In genomic region chr2:230949966-230950832, GRCh38 we compare ENCODE assay signal across 14 cellular contexts. TPM values are rescaled to one million over a fixed set of nuclear protein-coding genes. Genes with fewer than 3 reads are reported as not detected.
DNase-seq lines count a peak whose midpoint lies in the region; ATAC-seq and TF ChIP-seq lines count a peak whose summit lies in the region.
"Had no signal": no experiment of that assay in that cellular context is flagged by ENCODE, and none has a peak within 500 bp of the region (broad histone marks: within the 10 kb centered on the region; RNA-seq: fewer than 3 reads in every experiment).

No MANE protein-coding gene starts in this region.

- peaks cover 28 to 31% of the 10 kb centered on the region in 2 donors for H3K27me3 Mint-ChIP-seq in natural killer cell treated with Interleukin-12 subunit alpha and Interleukin-12 subunit beta and Interleukin-15 and Interleukin-18, amount 100 ng/mL, for 72 hours
- H3K27me3 Mint-ChIP-seq in natural killer cell (ENCODE audit: low read depth in 2 of 2) (peaks cover 26 to 31% of the 10 kb centered on the region in 2 donors), GM23338 (ENCODE audit: insufficient read depth, low read depth, poor library complexity) (peaks cover 10% of the 10 kb centered on the region)
- H3K27me3 Mint-ChIP-seq in stimulated activated naive B cell treated with anti-CD40 and anti-IgM and Interleukin-4, amounts not matched to agents 10 μg/mL and 1 μg/mL and 100 μg/mL, for 72 hours, result peaks cover 3 to 16% of the 10 kb centered on the region in 2 donors

- H3F3A ChIP-seq in GM23338 (replicated peaks; ENCODE audit: low read depth), result no peaks in the 10 kb centered on the region

- H3K4me1 ChIP-seq in psoas muscle (no peaks in the 10 kb centered on the region), GM23338 (ENCODE audit: insufficient read depth) (no peaks in the 10 kb centered on the region)
- H3K4me1 ChIP-seq: left ventricle myocardium inferior, prostate gland had no signal

- no peaks in the 10 kb centered on the region for H4K20me1 ChIP-seq in GM23338 (replicated peaks; ENCODE audit: insufficient read depth)

- H2AFZ ChIP-seq in GM23338, result no peak overlapping the region

- H3K4me3 ChIP-seq in psoas muscle (no peak overlapping the region), foreskin fibroblast (ENCODE audit: low read depth in 1 of 2, low read length in 2 of 2) (no peak overlapping the region), GM23338 (no peak overlapping the region)
- H3K4me3 ChIP-seq: left ventricle myocardium inferior, prostate gland had no signal

- H3K9me2 ChIP-seq in GM23338 (ENCODE audit: insufficient read depth), result no peaks in the 10 kb centered on the region

- H3K27me3 ChIP-seq in psoas muscle (ENCODE audit: insufficient read depth in 3 of 3, low read length in 2 of 3), result peaks cover 0 to 8% (median 2%) of the 10 kb centered on the region in 3 donors
- H3K27me3 ChIP-seq in GM23338 (ENCODE audit: insufficient read depth), result no peaks in the 10 kb centered on the region

- no peak overlapping the region for H3K27ac ChIP-seq in psoas muscle
- H3K27ac ChIP-seq in GM23338 (ENCODE audit: low read depth), result no peak overlapping the region
- H3K27ac ChIP-seq: left ventricle myocardium inferior, prostate gland had no signal

- no peaks in the 10 kb centered on the region for H3K9me3 Mint-ChIP-seq in natural killer cell treated with Interleukin-12 subunit alpha and Interleukin-12 subunit beta and Interleukin-15 and Interleukin-18, amount 100 ng/mL, for 72 hours
- H3K9me3 Mint-ChIP-seq in natural killer cell (no peaks in the 10 kb centered on the region), GM23338 (no peaks in the 10 kb centered on the region)
- no peaks in the 10 kb centered on the region for H3K9me3 Mint-ChIP-seq in stimulated activated naive B cell treated with anti-CD40 and anti-IgM and Interleukin-4, amounts not matched to agents 10 μg/mL and 1 μg/mL and 100 μg/mL, for 72 hours
- H3K9me3 Mint-ChIP-seq: brain had no signal

- no peak for DNase-seq in natural killer cell treated with Interleukin-12 subunit alpha and Interleukin-12 subunit beta and Interleukin-15 and Interleukin-18, amount 100 ng/mL, for 72 hours (ENCODE audit: low spot score)
- DNase-seq in natural killer cell, result no peak
- DNase-seq in stimulated activated naive B cell treated with anti-CD40 and anti-IgM and Interleukin-4, amounts not matched to agents 10 μg/mL and 1 μg/mL and 100 μg/mL, for 72 hours, result no peak
- no peak for DNase-seq in psoas muscle
- no peak for DNase-seq in foreskin fibroblast
- no peak for DNase-seq in GM23338 (ENCODE audit: low spot score)
- DNase-seq: left ventricle myocardium inferior, NCI-H187 treated with DMSO at 0.1 percent for 48 hours had no signal

- 85 to 90% (median 87%) methylated on average over 20 of the region's 20 CpGs for WGBS in psoas muscle, 3 donors

- no peaks in the 10 kb centered on the region for H3K36me3 ChIP-seq in psoas muscle (ENCODE audit: insufficient read depth in 1 of 2, low read depth in 1 of 2)
- H3K36me3 ChIP-seq in GM23338 (ENCODE audit: insufficient read depth), result no peaks in the 10 kb centered on the region
- H3K36me3 ChIP-seq: left ventricle myocardium inferior, prostate gland had no signal

- H3K4me3 Mint-ChIP-seq in natural killer cell treated with Interleukin-12 subunit alpha and Interleukin-12 subunit beta and Interleukin-15 and Interleukin-18, amount 100 ng/mL, for 72 hours, result peak overlapping the region; percentile 79
- H3K4me3 Mint-ChIP-seq in natural killer cell (no peak overlapping the region), GM23338 (no peak overlapping the region)
- no peak overlapping the region for H3K4me3 Mint-ChIP-seq in stimulated activated naive B cell treated with anti-CD40 and anti-IgM and Interleukin-4, amounts not matched to agents 10 μg/mL and 1 μg/mL and 100 μg/mL, for 72 hours
- H3K4me3 Mint-ChIP-seq: brain had no signal

- peak; percentile 64 to 79 for ATAC-seq in natural killer cell treated with Interleukin-12 subunit alpha and Interleukin-12 subunit beta and Interleukin-15 and Interleukin-18, amount 100 ng/mL, for 72 hours
- ATAC-seq in natural killer cell (no peak), GM21528 (IDR thresholded peaks at IDR 0.05; ENCODE audit: low FRiP score, unreplicated experiment) (peak; percentile 54), HG03175 (IDR thresholded peaks at IDR 0.05; ENCODE audit: unreplicated experiment) (peak; percentile 68), psoas muscle (no peak), GM23338 (no peak)
- ATAC-seq in stimulated activated naive B cell treated with anti-CD40 and anti-IgM and Interleukin-4, amounts not matched to agents 10 μg/mL and 1 μg/mL and 100 μg/mL, for 72 hours (replicated peaks), result peak; percentile 51 to 73

- TF ChIP-seq CTCF in natural killer cell (IDR thresholded peaks at IDR 0.05) (no peak), psoas muscle (IDR thresholded peaks at IDR 0.05) (no peak), foreskin fibroblast (IDR thresholded peaks at IDR 0.05; ENCODE audit: low read depth, low read length) (no peak), GM23338 (conservative IDR thresholded peaks at IDR 0.05; ENCODE audit: low read depth in 2 of 2) (no peak)

- intact Hi-C loops in natural killer cell (cut with micrococcal nuclease) (no loop called here), psoas muscle (cut with DNase I) (no loop called here)

- H3K4me2 ChIP-seq in GM23338, result no peak overlapping the region

- H3K9me3 ChIP-seq in psoas muscle, result no peaks in the 10 kb centered on the region
- H3K9me3 ChIP-seq: left ventricle myocardium inferior, prostate gland had no signal

- no peaks in the 10 kb centered on the region for H3K79me2 ChIP-seq in GM23338 (replicated peaks; ENCODE audit: insufficient read depth)

- H3K27ac Mint-ChIP-seq in natural killer cell treated with Interleukin-12 subunit alpha and Interleukin-12 subunit beta and Interleukin-15 and Interleukin-18, amount 100 ng/mL, for 72 hours, result peak overlapping the region in 1 of 2 donors; percentile 83
- H3K27ac Mint-ChIP-seq in natural killer cell, result no peak overlapping the region
- H3K27ac Mint-ChIP-seq in stimulated activated naive B cell treated with anti-CD40 and anti-IgM and Interleukin-4, amounts not matched to agents 10 μg/mL and 1 μg/mL and 100 μg/mL, for 72 hours, result peak overlapping the region; percentile 44
- H3K27ac Mint-ChIP-seq in GM23338, result no peak overlapping the region
- H3K27ac Mint-ChIP-seq: brain had no signal

- H3K36me3 Mint-ChIP-seq in natural killer cell treated with Interleukin-12 subunit alpha and Interleukin-12 subunit beta and Interleukin-15 and Interleukin-18, amount 100 ng/mL, for 72 hours, result peaks cover 6% of the 10 kb centered on the region
- H3K36me3 Mint-ChIP-seq in natural killer cell, result no peaks in the 10 kb centered on the region
- H3K36me3 Mint-ChIP-seq in stimulated activated naive B cell treated with anti-CD40 and anti-IgM and Interleukin-4, amounts not matched to agents 10 μg/mL and 1 μg/mL and 100 μg/mL, for 72 hours, result no peaks in the 10 kb centered on the region
- no peaks in the 10 kb centered on the region; the same call in 2 of the 3 replicates for H3K36me3 Mint-ChIP-seq in GM23338 (ENCODE audit: low read depth)
- H3K36me3 Mint-ChIP-seq: brain had no signal

- H3K4me1 Mint-ChIP-seq in natural killer cell treated with Interleukin-12 subunit alpha and Interleukin-12 subunit beta and Interleukin-15 and Interleukin-18, amount 100 ng/mL, for 72 hours (ENCODE audit: low read depth in 2 of 2), result peaks cover 10 to 59% of the 10 kb centered on the region in 2 donors
- peaks cover 0 to 8% of the 10 kb centered on the region in 2 donors for H3K4me1 Mint-ChIP-seq in natural killer cell
- peaks cover 10 to 23% of the 10 kb centered on the region in 2 donors for H3K4me1 Mint-ChIP-seq in stimulated activated naive B cell treated with anti-CD40 and anti-IgM and Interleukin-4, amounts not matched to agents 10 μg/mL and 1 μg/mL and 100 μg/mL, for 72 hours
- no peaks in the 10 kb centered on the region for H3K4me1 Mint-ChIP-seq in GM23338
- H3K4me1 Mint-ChIP-seq: brain had no signal

TF ChIP-seq in GM23338, 12 proteins besides CTCF, POLR2A, EP300 and RAD21 (continues in another document):
- no peak for TF ChIP-seq POLR2AphosphoS5 (IDR thresholded peaks at IDR 0.05; ENCODE audit: low read depth)
- no peak for TF ChIP-seq ZNF331 (CRISPR knock-in tag; IDR thresholded peaks at IDR 0.05; ENCODE audit: low read depth)
- no peak for TF ChIP-seq NANOG (IDR thresholded peaks at IDR 0.05; ENCODE audit: borderline replicate concordance)
- TF ChIP-seq STAT1 (IDR thresholded peaks at IDR 0.05; ENCODE audit: unreplicated experiment), result no peak
- TF ChIP-seq ZNF114 (CRISPR knock-in tag; IDR thresholded peaks at IDR 0.05), result no peak
- no peak for TF ChIP-seq JUNB (IDR thresholded peaks at IDR 0.05; ENCODE audit: unreplicated experiment)

RNA-seq across cellular contexts. Expression of gene GPR55, which starts 25.2 kb away (rescaled TPM):
- 1 to 10 TPM in 1 of 2 donors, under 1 TPM in 1; 0.26 to 5.5 TPM for total RNA-seq in natural killer cell treated with Interleukin-12 subunit alpha and Interleukin-12 subunit beta and Interleukin-15 and Interleukin-18, amount 100 ng/mL, for 72 hours
- total RNA-seq in natural killer cell (1 to 10 TPM in 1 of 3 donors, under 1 TPM in 2; 0.09 to 1.1 (median 0.40) TPM), psoas muscle (under 1 TPM in 1 of 4 donors, not detected in 3; 0.32 TPM)
- polyA plus RNA-seq in psoas muscle (under 1 TPM in 2 of 3 donors, not detected in 1; 0.01 to 0.03 TPM), GM23338 (2016; fragmentation: Nextera tagmentation; extraction: Ambion mirVana) (not detected in 2 replicates)
- not detected in 2 replicates for total RNA-seq in GM23338 (2014; rRNA removed; shearing (Covaris generic))
- total RNA-seq: fibroblast of lung, left ventricle myocardium inferior had no signal
- polyA plus RNA-seq: fibroblast of lung had no signal

RNA-seq across cellular contexts. Expression of gene SPATA3, which starts 45.7 kb away (rescaled TPM):
- under 1 TPM in 1 of 2 donors, not detected in 1; 0.50 TPM for total RNA-seq in natural killer cell treated with Interleukin-12 subunit alpha and Interleukin-12 subunit beta and Interleukin-15 and Interleukin-18, amount 100 ng/mL, for 72 hours
- not detected for total RNA-seq in natural killer cell
- total RNA-seq in psoas muscle, result not detected
- polyA plus RNA-seq in psoas muscle, result not detected
- not detected in 2 replicates for total RNA-seq in GM23338 (2014; rRNA removed; shearing (Covaris generic))
- polyA plus RNA-seq in GM23338 (2016; fragmentation: Nextera tagmentation; extraction: Ambion mirVana), result not detected in 2 replicates
- total RNA-seq: fibroblast of lung, HT1080, left ventricle myocardium inferior had no signal
- polyA plus RNA-seq: fibroblast of lung had no signal

Comparison
In these comparisons a context has a peak if more than half of its experiments do, and no peak if none do; other contexts are left out.
1. ATAC-seq: peak in natural killer cell treated with Interleukin-12 subunit alpha and Interleukin-12 subunit beta and Interleukin-15 and Interleukin-18, amount 100 ng/mL, for 72 hours (2 of 2), GM21528 (single experiment), HG03175 (single experiment) and stimulated activated naive B cell treated with anti-CD40 and anti-IgM and Interleukin-4, amounts not matched to agents 10 μg/mL and 1 μg/mL and 100 μg/mL, for 72 hours (2 of 2); none in natural killer cell (0 of 3), psoas muscle (0 of 4) and GM23338 (single experiment).